In the genomic region with DNA sequence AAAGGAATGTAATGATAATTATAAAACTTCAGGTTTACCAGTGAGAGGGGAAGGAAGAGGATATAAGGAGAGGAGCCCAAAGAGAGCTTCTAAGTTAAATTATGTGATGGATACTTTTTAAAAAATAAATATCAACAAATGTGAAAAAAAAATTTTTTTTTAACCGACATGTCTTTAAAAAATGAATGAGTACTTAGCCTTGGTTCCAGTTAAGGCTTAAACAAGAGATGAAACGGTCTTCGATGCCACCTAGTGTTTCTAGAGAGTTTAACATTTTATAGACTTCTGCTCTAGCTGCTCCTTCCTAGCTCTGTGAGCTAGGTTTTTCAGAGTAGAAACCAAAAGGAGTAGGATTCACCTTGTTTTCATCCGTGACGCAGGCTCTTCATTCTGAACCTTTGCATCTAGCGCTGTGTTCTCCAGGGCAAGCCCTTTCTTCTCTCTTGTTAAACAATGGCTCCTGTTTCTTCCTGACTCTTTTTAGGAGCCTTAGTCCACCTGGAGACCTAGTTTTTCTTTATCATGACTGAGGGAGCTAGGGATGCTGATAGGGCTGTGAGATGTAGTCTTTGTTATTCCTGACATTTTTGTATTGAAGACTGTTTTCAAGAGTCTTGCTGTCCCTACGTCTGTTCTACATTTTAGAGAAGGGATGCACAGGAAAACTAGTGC, we compare ENCODE assay signal across 8 cellular contexts. TPM values are rescaled to one million over a fixed set of nuclear protein-coding genes. Genes with fewer than 3 reads are reported as not detected.
A peak's percentile ranks its signal among the peaks of the same experiment; 100 is the strongest.
DNase-seq lines count a peak whose midpoint lies in the region; ATAC-seq and TF ChIP-seq lines count a peak whose summit lies in the region.

No MANE protein-coding gene starts in this region.

- no peaks in the 10 kb centered on the region for H3K27me3 Mint-ChIP-seq in brain

- no peaks in the 10 kb centered on the region for H3K9me3 ChIP-seq in GM23248 (ENCODE audit: low read depth)
- H3K9me3 ChIP-seq in left lung, result no peaks in the 10 kb centered on the region
- H3K9me3 ChIP-seq in uterus, result no peaks in the 10 kb centered on the region

- H3K4me1 ChIP-seq in GM23248 (ENCODE audit: insufficient read depth), result no peaks in the 10 kb centered on the region
- no peaks in the 10 kb centered on the region for H3K4me1 ChIP-seq in left lung
- no peaks in the 10 kb centered on the region for H3K4me1 ChIP-seq in uterus

- H2AFZ ChIP-seq in GM23248, result no peak overlapping the region

- H3K79me2 ChIP-seq in GM23248 (ENCODE audit: insufficient read depth), result no peaks in the 10 kb centered on the region

- ATAC-seq in left lung (peak; percentile 77), HG03097 (IDR thresholded peaks at IDR 0.05; ENCODE audit: low FRiP score, unreplicated experiment) (no peak), HG02623 (IDR thresholded peaks at IDR 0.05; ENCODE audit: unreplicated experiment) (no peak)

- H3K4me3 ChIP-seq in BJ (ENCODE audit: low read depth, low read length) (no peak overlapping the region), GM23248 (no peak overlapping the region), left lung (no peak overlapping the region), uterus (no peak overlapping the region)

- H3K9ac ChIP-seq in GM23248, result no peak overlapping the region

- DNase-seq in BJ (ENCODE audit: low read depth) (no peak), GM23248 (peak; percentile 67), NCI-H446 (lab: John Stamatoyannopoulos, UW) (peak; percentile 5 to 64), left lung (no peak), uterus (no peak)

- H3K27ac Mint-ChIP-seq in brain, result peak overlapping the region in 2 of 5 experiments; percentile 10 to 38

- H3K4me2 ChIP-seq in GM23248 (ENCODE audit: unreplicated experiment), result no peak overlapping the region

- H3K4me3 Mint-ChIP-seq in brain, result no peak overlapping the region

- intact Hi-C loops in left lung (cut with DNase I), result no loop called here
- intact Hi-C loops in uterus (cut with DNase I; ENCODE audit: low total_unique reads), result no loop called here

- TF ChIP-seq POLR2A in uterus (IDR thresholded peaks at IDR 0.05), result no peak

- POLR2A ChIA-PET in BJ (lab: Charles Lee), result no interaction called here

- peaks cover 40% of the 10 kb centered on the region for H3K36me3 Mint-ChIP-seq in brain

- H3K27ac ChIP-seq in GM23248 (no peak overlapping the region), left lung (no peak overlapping the region), uterus (no peak overlapping the region)

- H4K20me1 ChIP-seq in GM23248 (ENCODE audit: insufficient read depth), result no peaks in the 10 kb centered on the region

- no peaks in the 10 kb centered on the region for H3F3A ChIP-seq in GM23248 (ENCODE audit: insufficient read depth)

- TF ChIP-seq CTCF in BJ (IDR thresholded peaks at IDR 0.05; ENCODE audit: insufficient read depth, low read depth, low read length) (peak; percentile 53), brain (conservative IDR thresholded peaks at IDR 0.05) (peak; percentile 72 to 79), left lung (IDR thresholded peaks at IDR 0.05) (peak; percentile 15 to 21), uterus (IDR thresholded peaks at IDR 0.05) (peak; percentile 17 to 60 (median 38))

- in situ Hi-C loops in GM23248 (cut with MboI), result no loop called here

- CTCF ChIA-PET in BJ (lab: Yijun Ruan, JAX), result interaction anchor here (0.6 to 2.2 kb wide), 31 partner anchors 10 to 480 kb away, joined by 3 to 20 read pairs (median 4); a partner anchor contains a TSS

- H3K36me3 ChIP-seq in BJ (ENCODE audit: control insufficient read depth, insufficient read depth, low read length), result no peaks in the 10 kb centered on the region
- H3K36me3 ChIP-seq in GM23248 (ENCODE audit: low read depth), result no peaks in the 10 kb centered on the region
- peaks cover 0 to 26% of the 10 kb centered on the region in 2 donors for H3K36me3 ChIP-seq in left lung
- H3K36me3 ChIP-seq in uterus, result no peaks in the 10 kb centered on the region

- H3K9me3 Mint-ChIP-seq in brain, result no peaks in the 10 kb centered on the region

- 55 to 62% methylated on average over 7 of the region's 7 CpGs for WGBS in GM23248 (ENCODE audit: low coverage in 1 of 2, low lambda C conversion rate in 2 of 2, missing lambda C conversion rate in 2 of 2), 2 experiments

- H3K27me3 ChIP-seq in BJ (ENCODE audit: control insufficient read depth, insufficient read depth, low read length), result no peaks in the 10 kb centered on the region
- H3K27me3 ChIP-seq in GM23248 (replicated peaks; ENCODE audit: insufficient read depth), result no peaks in the 10 kb centered on the region
- H3K27me3 ChIP-seq in left lung, result no peaks in the 10 kb centered on the region
- no peaks in the 10 kb centered on the region for H3K27me3 ChIP-seq in uterus

- H3K4me1 Mint-ChIP-seq in brain, result no peaks in the 10 kb centered on the region

- H3K9me2 ChIP-seq in GM23248 (ENCODE audit: insufficient read depth), result no peaks in the 10 kb centered on the region

RNA-seq across cellular contexts. Expression of a gene that starts 42.4 kb away (rescaled TPM):
- not detected in 2 replicates for polyA plus RNA-seq in BJ (2011; rRNA removed)
- 0.76 TPM in 1 of 2 replicates, not detected in the other for polyA minus RNA-seq in BJ (2011; rRNA and poly(A)+ RNA removed)
- not detected in 2 replicates for total RNA-seq in GM23248 (2014; rRNA removed; shearing (Covaris generic))
- polyA plus RNA-seq in GM23248 (2016; fragmentation: Nextera tagmentation; extraction: Ambion mirVana), result not detected in 2 replicates
- polyA plus RNA-seq in brain (ENCODE audit: insufficient read depth, low read depth, low replicate concordance), result 1.7 TPM
- total RNA-seq in left lung, result under 1 TPM in 1 of 2 donors, not detected in 1; 0.63 TPM
- 1 to 10 TPM in 1 of 4 donors, not detected in 3; 2.3 TPM for total RNA-seq in uterus

RNA-seq across cellular contexts. Expression of a gene that starts 44.9 kb away (rescaled TPM):
- polyA plus RNA-seq in BJ (2011; rRNA removed) (27.4 and 37.2 TPM in 2 replicates), GM23248 (2016; fragmentation: Nextera tagmentation; extraction: Ambion mirVana) (44.5 and 48.2 TPM in 2 replicates), brain (ENCODE audit: insufficient read depth, low read depth, low replicate concordance) (107 TPM)
- polyA minus RNA-seq in BJ (2011; rRNA and poly(A)+ RNA removed), result 6.1 and 10.3 TPM in 2 replicates
- total RNA-seq in GM23248 (2014; rRNA removed; shearing (Covaris generic)), result 24.2 and 48.2 TPM in 2 replicates
- total RNA-seq in left lung (10 to 100 TPM; 37.4 to 40.4 TPM), uterus (100 to 1,000 TPM in 1 of 4 donors, 10 to 100 TPM in 3; 13.2 to 157 (median 35.8) TPM)

Comparison
In these comparisons a context has a peak if more than half of its experiments do, and no peak if none do; other contexts are left out.
1. DNase-seq: peak in GM23248 (single experiment) and NCI-H446 (2 of 2); none in BJ (single experiment), left lung (0 of 2) and uterus (0 of 2).
2. CTCF ChIP-seq: peak in every context shown above with its lines; median percentile 76 in brain; 53 in BJ; 38 in uterus; 18 in left lung.